Comparison of ENCODE assay signal across 8 cellular contexts in the genomic region with DNA sequence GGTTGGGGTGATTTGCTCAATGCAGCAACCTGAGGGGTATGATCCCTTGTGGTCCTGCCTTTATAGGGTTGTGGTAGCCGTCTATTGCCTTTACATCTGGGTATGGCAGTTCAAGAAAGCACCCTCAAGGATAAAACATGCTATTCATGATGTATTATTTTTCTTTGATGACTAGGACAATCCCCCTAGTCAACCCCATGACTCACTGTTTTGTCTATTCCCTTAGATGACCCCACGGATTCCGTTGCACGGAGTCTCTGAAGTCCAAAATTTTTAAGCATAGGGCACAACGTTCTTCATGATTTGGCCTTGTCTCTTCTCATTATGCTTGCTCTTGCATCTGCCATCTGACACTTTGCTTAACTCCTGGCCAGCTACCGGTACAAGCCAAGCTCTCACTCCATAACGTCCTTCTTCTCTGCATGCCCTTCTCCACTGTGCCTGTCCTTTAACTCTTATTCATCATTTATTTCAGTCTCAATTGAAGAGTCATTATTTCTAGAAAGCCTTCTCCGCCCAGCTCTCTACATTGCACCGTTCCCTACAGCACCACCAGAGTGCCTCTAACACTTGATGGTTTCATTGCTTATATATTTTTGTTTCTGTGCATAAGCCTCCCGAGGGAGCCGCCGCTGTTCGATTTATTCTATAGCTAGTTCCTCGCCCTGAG. TPM values are rescaled to one million over a fixed set of nuclear protein-coding genes. Genes with fewer than 3 reads are reported as not detected.
DNase-seq lines count a peak whose midpoint lies in the region; ATAC-seq and TF ChIP-seq lines count a peak whose summit lies in the region.

No MANE protein-coding gene starts in this region.

- no peak for TF ChIP-seq POLR2A in vagina (IDR thresholded peaks at IDR 0.05)

- H3K36me3 ChIP-seq in left ventricle myocardium inferior (no peaks in the 10 kb centered on the region), ascending aorta (no peaks in the 10 kb centered on the region), lower lobe of right lung (no peaks in the 10 kb centered on the region), vagina (no peaks in the 10 kb centered on the region)

- H3K27ac ChIP-seq in left ventricle myocardium inferior (replicated peaks) = peak overlapping the region; percentile 94
- peak overlapping the region; percentile 91 to 100 for H3K27ac ChIP-seq in ascending aorta
- H3K27ac ChIP-seq in lower lobe of right lung = peak overlapping the region; percentile 88
- peak overlapping the region; percentile 92 for H3K27ac ChIP-seq in vagina

- H3K4me3 ChIP-seq in left ventricle myocardium inferior (peak overlapping the region; percentile 94), ascending aorta (peak overlapping the region; percentile 61 to 95), lower lobe of right lung (peak overlapping the region; percentile 86), vagina (peak overlapping the region; percentile 80 to 83)

- H3K4me1 ChIP-seq in left ventricle myocardium inferior = peaks cover 25% of the 10 kb centered on the region
- peaks cover 4 to 13% of the 10 kb centered on the region in 2 donors for H3K4me1 ChIP-seq in ascending aorta
- H3K4me1 ChIP-seq in lower lobe of right lung = peaks cover 33% of the 10 kb centered on the region
- H3K4me1 ChIP-seq in vagina = peaks cover 11% of the 10 kb centered on the region

- H3K27me3 ChIP-seq in left ventricle myocardium inferior (ENCODE audit: low read depth) (no peaks in the 10 kb centered on the region), ascending aorta (no peaks in the 10 kb centered on the region), lower lobe of right lung (ENCODE audit: low read depth) (no peaks in the 10 kb centered on the region), vagina (no peaks in the 10 kb centered on the region)

- TF ChIP-seq CTCF in left ventricle myocardium inferior (IDR thresholded peaks at IDR 0.05; ENCODE audit: borderline replicate concordance) (no peak), ascending aorta (IDR thresholded peaks at IDR 0.05) (no peak), lower lobe of right lung (IDR thresholded peaks at IDR 0.05) (no peak), vagina (IDR thresholded peaks at IDR 0.05) (no peak)

- intact Hi-C loops in left ventricle myocardium inferior (cut with micrococcal nuclease) (no loop called here), left cardiac atrium (cut with DNase I) (loop anchor here in 1 of 2 donors (5.0 kb wide), 1 partner anchor 268 kb away; no protein-coding TSS in a partner anchor), ascending aorta (cut with DNase I) (loop anchor here (2.0 to 10.0 kb wide), 4 partner anchors 59 to 1072 kb away; partner anchors contain the start of genes DUSP10 and TP53BP2), lower lobe of right lung (cut with DNase I) (no loop called here), vagina (cut with DNase I) (no loop called here)

- DNase-seq in left ventricle myocardium inferior (no peak), left cardiac atrium (no peak), ascending aorta (ENCODE audit: low spot score in 2 of 2) (no peak), lower lobe of right lung (no peak), vagina (ENCODE audit: extremely low spot score in 2 of 2) (no peak), 8988T (no peak)

- no peak for ATAC-seq in left cardiac atrium
- no peak for ATAC-seq in lower lobe of right lung
- no peak for ATAC-seq in GM18519 (IDR thresholded peaks at IDR 0.05; ENCODE audit: low FRiP score, unreplicated experiment)
- ATAC-seq in GM18870 (IDR thresholded peaks at IDR 0.05; ENCODE audit: unreplicated experiment) = no peak

- H3K9me3 ChIP-seq in left ventricle myocardium inferior (replicated peaks) (no peaks in the 10 kb centered on the region), ascending aorta (no peaks in the 10 kb centered on the region), lower lobe of right lung (no peaks in the 10 kb centered on the region), vagina (no peaks in the 10 kb centered on the region)

RNA-seq across cellular contexts. Expression of gene DISP1, which starts 0.8 kb away (rescaled TPM):
- 3.4 TPM for total RNA-seq in left ventricle myocardium inferior
- total RNA-seq in left cardiac atrium = 1 to 10 TPM; 4.2 to 8.0 TPM
- total RNA-seq in ascending aorta = 23.2 TPM
- 31.1 TPM for total RNA-seq in lower lobe of right lung
- total RNA-seq in vagina = 8.3 TPM
